Comparison of ENCODE assay signal across 13 cellular contexts in genomic region chr4:145830699-145831098, GRCh38.
A peak's percentile ranks its signal among the peaks of the same experiment; 100 is the strongest.
DNase-seq lines count a peak whose midpoint lies in the region; ATAC-seq and TF ChIP-seq lines count a peak whose summit lies in the region.
"Had no signal": no experiment of that assay in that cellular context is flagged by ENCODE, and none has a peak within 500 bp of the region (broad histone marks: within the 10 kb centered on the region; RNA-seq: fewer than 3 reads in every experiment).

No MANE protein-coding gene starts in this region.

- H3K4me1 ChIP-seq in HUES6 (ENCODE audit: control insufficient read depth, insufficient read depth, low read length) (peaks cover 22% of the 10 kb centered on the region), iPS-20b (ENCODE audit: insufficient read depth, low read length) (peaks cover 13% of the 10 kb centered on the region; the same call in 1 of the 2 replicates)

- H3K4me1 Mint-ChIP-seq in stimulated activated effector memory CD8-positive, alpha-beta T cell treated with anti-CD3 and anti-CD28 coated beads, Interleukin-12 subunit alpha, Interleukin-12 subunit beta, amount 100 ng/mL, for 72 hours, result peaks cover 51% of the 10 kb centered on the region
- H3K4me1 Mint-ChIP-seq in nephron progenitor cell, result peaks cover 9% of the 10 kb centered on the region

- DNase-seq in stimulated activated effector memory CD8-positive, alpha-beta T cell treated with anti-CD3 and anti-CD28 coated beads, Interleukin-12 subunit alpha, Interleukin-12 subunit beta, amount 100 ng/mL, for 72 hours (ENCODE audit: low spot score in 2 of 2), result no peak
- DNase-seq in NCI-H69 (lab: John Stamatoyannopoulos, UW) (no peak), nephron progenitor cell (no peak), GM19238 (ENCODE audit: insufficient read length, low spot score) (no peak)
- DNase-seq: activated CD4-positive, alpha-beta T cell treated with anti-CD3 and anti-CD28 coated beads for 48 hours; cortex of kidney; kidney; NCI-H187 treated with DMSO at 0.1 percent for 48 hours; small intestine had no signal

- peaks cover 33% of the 10 kb centered on the region for H3K36me3 Mint-ChIP-seq in stimulated activated effector memory CD8-positive, alpha-beta T cell treated with anti-CD3 and anti-CD28 coated beads, Interleukin-12 subunit alpha, Interleukin-12 subunit beta, amount 100 ng/mL, for 72 hours
- H3K36me3 Mint-ChIP-seq in nephron progenitor cell (ENCODE audit: low read depth), result peaks cover 80% of the 10 kb centered on the region

- H3K27me3 ChIP-seq in HUES6 (ENCODE audit: control insufficient read depth, insufficient read depth, low read length), result no peaks in the 10 kb centered on the region
- H3K27me3 ChIP-seq in iPS-20b (ENCODE audit: insufficient read depth, low read length), result no peaks in the 10 kb centered on the region

- H3K36me3 ChIP-seq in HUES6 (ENCODE audit: control insufficient read depth, insufficient read depth, low read length) (peaks cover 14% of the 10 kb centered on the region), iPS-20b (ENCODE audit: insufficient read depth, low read depth, low read length) (peaks cover 14% of the 10 kb centered on the region; the same call in 1 of the 2 replicates)

- H3K27ac Mint-ChIP-seq in stimulated activated effector memory CD8-positive, alpha-beta T cell treated with anti-CD3 and anti-CD28 coated beads, Interleukin-12 subunit alpha, Interleukin-12 subunit beta, amount 100 ng/mL, for 72 hours, result no peak overlapping the region
- H3K27ac Mint-ChIP-seq in nephron progenitor cell, result no peak overlapping the region

- H3K27ac ChIP-seq in HUES6 (ENCODE audit: low read depth, low read length) (peak overlapping the region; percentile 58; the same call in 1 of the 2 replicates), iPS-20b (ENCODE audit: low read length) (no peak overlapping the region)

- no peaks in the 10 kb centered on the region for H3K27me3 Mint-ChIP-seq in nephron progenitor cell (ENCODE audit: low read depth, poor library complexity)

- H3K9me3 ChIP-seq in HUES6 (ENCODE audit: control insufficient read depth, insufficient read depth, low read depth, low read length) (no peaks in the 10 kb centered on the region), iPS-20b (ENCODE audit: insufficient read depth, low read depth, low read length) (no peaks in the 10 kb centered on the region)

- H3K9ac ChIP-seq in HUES6 (ENCODE audit: low read length) (no peak overlapping the region), iPS-20b (ENCODE audit: low read depth, low read length) (peak overlapping the region; percentile 1; the same call in 1 of the 2 replicates)

- H3K4me3 ChIP-seq in HUES6 (ENCODE audit: low read depth, low read length) (no peak overlapping the region), iPS-20b (ENCODE audit: low read length) (no peak overlapping the region)

- no peaks in the 10 kb centered on the region for H3K9me3 Mint-ChIP-seq in stimulated activated effector memory CD8-positive, alpha-beta T cell treated with anti-CD3 and anti-CD28 coated beads, Interleukin-12 subunit alpha, Interleukin-12 subunit beta, amount 100 ng/mL, for 72 hours
- H3K9me3 Mint-ChIP-seq in nephron progenitor cell, result peaks cover 29% of the 10 kb centered on the region

- no peak overlapping the region for H3K4me3 Mint-ChIP-seq in stimulated activated effector memory CD8-positive, alpha-beta T cell treated with anti-CD3 and anti-CD28 coated beads, Interleukin-12 subunit alpha, Interleukin-12 subunit beta, amount 100 ng/mL, for 72 hours
- H3K4me3 Mint-ChIP-seq in nephron progenitor cell, result no peak overlapping the region

- ATAC-seq in GM18873 (IDR thresholded peaks at IDR 0.05; ENCODE audit: low FRiP score, unreplicated experiment) (peak; percentile 46), HG02610 (IDR thresholded peaks at IDR 0.05; ENCODE audit: unreplicated experiment) (peak; percentile 51)
- no peak for ATAC-seq in stimulated activated effector memory CD8-positive, alpha-beta T cell treated with anti-CD3 and anti-CD28 coated beads, Interleukin-12 subunit alpha, Interleukin-12 subunit beta, amount 100 ng/mL, for 72 hours

- no peak for TF ChIP-seq CTCF in nephron progenitor cell (IDR thresholded peaks at IDR 0.05)
